In the genomic region with DNA sequence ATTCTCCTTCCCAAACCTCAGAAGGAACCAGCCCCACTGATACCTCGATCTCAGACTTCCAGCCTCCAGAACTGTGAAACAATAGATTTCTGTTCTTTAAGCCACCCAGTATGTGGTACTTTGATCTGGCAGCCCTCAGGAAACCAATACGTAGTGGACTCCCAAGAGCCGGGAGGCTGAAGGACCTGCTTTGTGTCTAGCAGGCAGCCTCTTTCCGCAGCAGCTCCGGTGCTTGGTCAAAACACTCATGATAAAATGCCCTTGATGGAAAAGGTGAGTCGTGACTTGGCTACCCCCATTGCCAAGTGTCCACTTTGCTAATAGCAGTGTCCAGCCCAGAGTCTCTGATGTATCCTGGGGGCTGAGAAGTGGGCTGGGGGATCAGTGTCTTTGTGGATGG, we compare ENCODE assay signal across 1 cellular context.
TF ChIP-seq lines count a peak whose summit lies in the region.

No MANE protein-coding gene starts in this region.

TF ChIP-seq in HepG2, 621 proteins besides CTCF, POLR2A, EP300 and RAD21 (continued from another document):
- TF ChIP-seq MAF1 (CRISPR knock-in tag; IDR thresholded peaks at IDR 0.05; ENCODE audit: borderline replicate concordance) (no peak), SRY (CRISPR knock-in tag; IDR thresholded peaks at IDR 0.05) (no peak), ISX (CRISPR knock-in tag; conservative IDR thresholded peaks at IDR 0.05) (no peak), ZNF616 (CRISPR knock-in tag; IDR thresholded peaks at IDR 0.05; ENCODE audit: low read depth) (no peak), RXRB (CRISPR knock-in tag; IDR thresholded peaks at IDR 0.05; ENCODE audit: borderline replicate concordance) (no peak), ZNF768 (CRISPR knock-in tag; IDR thresholded peaks at IDR 0.05) (no peak), ZNF569 (CRISPR knock-in tag; IDR thresholded peaks at IDR 0.05; ENCODE audit: borderline replicate concordance) (no peak), BCL6 (CRISPR knock-in tag; IDR thresholded peaks at IDR 0.05) (no peak), ZNF17 (CRISPR knock-in tag; IDR thresholded peaks at IDR 0.05) (no peak), ZNF510 (CRISPR knock-in tag; IDR thresholded peaks at IDR 0.05; ENCODE audit: low read depth) (no peak), ZNF33B (CRISPR knock-in tag; IDR thresholded peaks at IDR 0.05) (no peak), SRSF4 (IDR thresholded peaks at IDR 0.05; ENCODE audit: low read depth, low read length, poor library complexity, severe bottlenecking) (no peak)
- TF ChIP-seq, protein P1, sequence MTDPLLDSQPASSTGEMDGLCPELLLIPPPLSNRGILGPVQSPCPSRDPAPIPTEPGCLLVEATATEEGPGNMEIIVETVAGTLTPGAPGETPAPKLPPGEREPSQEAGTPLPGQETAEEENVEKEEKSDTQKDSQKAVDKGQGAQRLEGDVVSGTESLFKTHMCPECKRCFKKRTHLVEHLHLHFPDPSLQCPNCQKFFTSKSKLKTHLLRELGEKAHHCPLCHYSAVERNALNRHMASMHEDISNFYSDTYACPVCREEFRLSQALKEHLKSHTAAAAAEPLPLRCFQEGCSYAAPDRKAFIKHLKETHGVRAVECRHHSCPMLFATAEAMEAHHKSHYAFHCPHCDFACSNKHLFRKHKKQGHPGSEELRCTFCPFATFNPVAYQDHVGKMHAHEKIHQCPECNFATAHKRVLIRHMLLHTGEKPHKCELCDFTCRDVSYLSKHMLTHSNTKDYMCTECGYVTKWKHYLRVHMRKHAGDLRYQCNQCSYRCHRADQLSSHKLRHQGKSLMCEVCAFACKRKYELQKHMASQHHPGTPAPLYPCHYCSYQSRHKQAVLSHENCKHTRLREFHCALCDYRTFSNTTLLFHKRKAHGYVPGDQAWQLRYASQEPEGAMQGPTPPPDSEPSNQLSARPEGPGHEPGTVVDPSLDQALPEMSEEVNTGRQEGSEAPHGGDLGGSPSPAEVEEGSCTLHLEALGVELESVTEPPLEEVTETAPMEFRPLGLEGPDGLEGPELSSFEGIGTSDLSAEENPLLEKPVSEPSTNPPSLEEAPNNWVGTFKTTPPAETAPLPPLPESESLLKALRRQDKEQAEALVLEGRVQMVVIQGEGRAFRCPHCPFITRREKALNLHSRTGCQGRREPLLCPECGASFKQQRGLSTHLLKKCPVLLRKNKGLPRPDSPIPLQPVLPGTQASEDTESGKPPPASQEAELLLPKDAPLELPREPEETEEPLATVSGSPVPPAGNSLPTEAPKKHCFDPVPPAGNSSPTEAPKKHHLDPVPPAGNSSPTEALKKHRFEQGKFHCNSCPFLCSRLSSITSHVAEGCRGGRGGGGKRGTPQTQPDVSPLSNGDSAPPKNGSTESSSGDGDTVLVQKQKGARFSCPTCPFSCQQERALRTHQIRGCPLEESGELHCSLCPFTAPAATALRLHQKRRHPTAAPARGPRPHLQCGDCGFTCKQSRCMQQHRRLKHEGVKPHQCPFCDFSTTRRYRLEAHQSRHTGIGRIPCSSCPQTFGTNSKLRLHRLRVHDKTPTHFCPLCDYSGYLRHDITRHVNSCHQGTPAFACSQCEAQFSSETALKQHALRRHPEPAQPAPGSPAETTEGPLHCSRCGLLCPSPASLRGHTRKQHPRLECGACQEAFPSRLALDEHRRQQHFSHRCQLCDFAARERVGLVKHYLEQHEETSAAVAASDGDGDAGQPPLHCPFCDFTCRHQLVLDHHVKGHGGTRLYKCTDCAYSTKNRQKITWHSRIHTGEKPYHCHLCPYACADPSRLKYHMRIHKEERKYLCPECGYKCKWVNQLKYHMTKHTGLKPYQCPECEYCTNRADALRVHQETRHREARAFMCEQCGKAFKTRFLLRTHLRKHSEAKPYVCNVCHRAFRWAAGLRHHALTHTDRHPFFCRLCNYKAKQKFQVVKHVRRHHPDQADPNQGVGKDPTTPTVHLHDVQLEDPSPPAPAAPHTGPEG (CRISPR knock-in tag; IDR thresholded peaks at IDR 0.05), result no peak
- TF ChIP-seq, protein P2, sequence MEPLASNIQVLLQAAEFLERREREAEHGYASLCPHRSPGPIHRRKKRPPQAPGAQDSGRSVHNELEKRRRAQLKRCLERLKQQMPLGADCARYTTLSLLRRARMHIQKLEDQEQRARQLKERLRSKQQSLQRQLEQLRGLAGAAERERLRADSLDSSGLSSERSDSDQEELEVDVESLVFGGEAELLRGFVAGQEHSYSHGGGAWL (CRISPR knock-in tag; IDR thresholded peaks at IDR 0.05), result no peak
- TF ChIP-seq, protein P3, sequence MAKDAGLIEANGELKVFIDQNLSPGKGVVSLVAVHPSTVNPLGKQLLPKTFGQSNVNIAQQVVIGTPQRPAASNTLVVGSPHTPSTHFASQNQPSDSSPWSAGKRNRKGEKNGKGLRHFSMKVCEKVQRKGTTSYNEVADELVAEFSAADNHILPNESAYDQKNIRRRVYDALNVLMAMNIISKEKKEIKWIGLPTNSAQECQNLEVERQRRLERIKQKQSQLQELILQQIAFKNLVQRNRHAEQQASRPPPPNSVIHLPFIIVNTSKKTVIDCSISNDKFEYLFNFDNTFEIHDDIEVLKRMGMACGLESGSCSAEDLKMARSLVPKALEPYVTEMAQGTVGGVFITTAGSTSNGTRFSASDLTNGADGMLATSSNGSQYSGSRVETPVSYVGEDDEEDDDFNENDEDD (CRISPR knock-in tag; IDR thresholded peaks at IDR 0.05; ENCODE audit: borderline replicate concordance), result no peak
- TF ChIP-seq, protein P4, sequence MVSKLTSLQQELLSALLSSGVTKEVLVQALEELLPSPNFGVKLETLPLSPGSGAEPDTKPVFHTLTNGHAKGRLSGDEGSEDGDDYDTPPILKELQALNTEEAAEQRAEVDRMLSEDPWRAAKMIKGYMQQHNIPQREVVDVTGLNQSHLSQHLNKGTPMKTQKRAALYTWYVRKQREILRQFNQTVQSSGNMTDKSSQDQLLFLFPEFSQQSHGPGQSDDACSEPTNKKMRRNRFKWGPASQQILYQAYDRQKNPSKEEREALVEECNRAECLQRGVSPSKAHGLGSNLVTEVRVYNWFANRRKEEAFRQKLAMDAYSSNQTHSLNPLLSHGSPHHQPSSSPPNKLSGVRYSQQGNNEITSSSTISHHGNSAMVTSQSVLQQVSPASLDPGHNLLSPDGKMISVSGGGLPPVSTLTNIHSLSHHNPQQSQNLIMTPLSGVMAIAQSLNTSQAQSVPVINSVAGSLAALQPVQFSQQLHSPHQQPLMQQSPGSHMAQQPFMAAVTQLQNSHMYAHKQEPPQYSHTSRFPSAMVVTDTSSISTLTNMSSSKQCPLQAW (CRISPR knock-in tag; IDR thresholded peaks at IDR 0.05), result no peak
